Comparison of ENCODE assay signal across 20 cellular contexts in the genomic region with DNA sequence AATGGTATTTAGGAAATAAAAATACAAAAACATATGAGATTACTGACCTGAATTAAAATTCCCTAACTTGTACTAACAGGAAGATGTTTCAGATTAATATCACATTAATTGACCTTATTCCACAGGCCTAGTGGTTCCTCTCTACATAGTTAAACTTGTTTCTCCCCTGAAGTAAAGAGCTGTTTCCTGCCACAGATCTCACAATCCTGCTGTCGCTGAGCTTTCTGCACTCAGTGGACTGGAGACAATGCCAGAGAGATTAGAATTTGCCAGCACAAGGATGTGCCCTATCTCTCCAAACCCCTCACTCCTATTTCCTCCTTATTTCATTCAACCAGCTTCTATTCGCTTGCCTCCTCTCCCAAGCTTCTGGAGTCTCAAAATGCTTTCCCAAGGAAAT.
"Had no signal": no experiment of that assay in that cellular context is flagged by ENCODE, and none has a peak within 500 bp of the region (broad histone marks: within the 10 kb centered on the region; RNA-seq: fewer than 3 reads in every experiment).

No MANE protein-coding gene starts in this region.

- H3K4me1 Mint-ChIP-seq: activated B cell treated with CpG ODN at 0.5 μM for 24 hours; activated CD4-positive, alpha-beta T cell treated with anti-CD3 and anti-CD28 coated beads for 36 hours; stimulated activated memory B cell treated with anti-CD40 and anti-IgM and Interleukin-4, amounts not matched to agents 10 μg/mL and 1 μg/mL and 100 μg/mL, for 72 hours had no signal

- H3K27me3 Mint-ChIP-seq: activated B cell treated with CpG ODN at 0.5 μM for 24 hours; activated CD4-positive, alpha-beta T cell treated with anti-CD3 and anti-CD28 coated beads for 36 hours; activated naive CD8-positive, alpha-beta T cell treated with anti-CD3 and anti-CD28 coated beads for 36 hours; stimulated activated memory B cell treated with anti-CD40 and anti-IgM and Interleukin-4, amounts not matched to agents 10 μg/mL and 1 μg/mL and 100 μg/mL, for 72 hours had no signal

- H3K4me3 Mint-ChIP-seq: activated B cell treated with CpG ODN at 0.5 μM for 24 hours; activated CD4-positive, alpha-beta T cell treated with anti-CD3 and anti-CD28 coated beads for 36 hours; activated naive CD8-positive, alpha-beta T cell treated with anti-CD3 and anti-CD28 coated beads for 36 hours; activated T-cell treated with anti-CD3 and anti-CD28 coated beads, Interleukin-2, amount 50 U/mL, for 4 hours; natural killer cell; stimulated activated memory B cell treated with anti-CD40 and anti-IgM and Interleukin-4, amounts not matched to agents 10 μg/mL and 1 μg/mL and 100 μg/mL, for 72 hours had no signal

- H3K36me3 Mint-ChIP-seq: activated naive CD8-positive, alpha-beta T cell treated with anti-CD3 and anti-CD28 coated beads for 36 hours; natural killer cell had no signal

- H3K9me3 Mint-ChIP-seq: activated B cell treated with CpG ODN at 0.5 μM for 24 hours; activated naive CD8-positive, alpha-beta T cell treated with anti-CD3 and anti-CD28 coated beads for 36 hours; activated T-cell treated with anti-CD3 and anti-CD28 coated beads, Interleukin-2, amount 50 U/mL, for 4 hours; activated T-helper 2 cell treated with anti-CD3 and anti-CD28 coated beads, Interferon-gamma antibody, Interleukin-2, Interleukin-4, amounts not matched to agents 10 μg/mL and 5 μg/mL and 100 μg/mL, durations not matched to agents 14 hours and 24 hours and 36 hours; natural killer cell; stimulated activated memory B cell treated with anti-CD40 and anti-IgM and Interleukin-4, amounts not matched to agents 10 μg/mL and 1 μg/mL and 100 μg/mL, for 72 hours had no signal

- H3K27ac ChIP-seq: prostate gland, stomach, suprapubic skin, tibial nerve had no signal

- H3K9me3 ChIP-seq: prostate gland, stomach, suprapubic skin, tibial nerve had no signal

- H3K4me1 ChIP-seq: prostate gland, stomach, tibial nerve had no signal

- FAIRE-seq: bronchial epithelial cell, keratinocyte had no signal

- H3K27ac Mint-ChIP-seq: activated B cell treated with CpG ODN at 0.5 μM for 24 hours; activated CD4-positive, alpha-beta T cell treated with anti-CD3 and anti-CD28 coated beads for 36 hours; activated naive CD8-positive, alpha-beta T cell treated with anti-CD3 and anti-CD28 coated beads for 36 hours; activated T-helper 2 cell treated with anti-CD3 and anti-CD28 coated beads, Interferon-gamma antibody, Interleukin-2, Interleukin-4, amounts not matched to agents 10 μg/mL and 5 μg/mL and 100 μg/mL, durations not matched to agents 14 hours and 24 hours and 36 hours; natural killer cell; stimulated activated memory B cell treated with anti-CD40 and anti-IgM and Interleukin-4, amounts not matched to agents 10 μg/mL and 1 μg/mL and 100 μg/mL, for 72 hours had no signal

- DNase-seq: activated B cell treated with CpG ODN at 0.5 μM for 24 hours; activated CD4-positive, alpha-beta T cell treated with anti-CD3 and anti-CD28 coated beads for 36 hours; activated CD4-positive, alpha-beta T cell treated with anti-CD3 and anti-CD28 coated beads, Interleukin-2, amount 50 U/mL, for 48 hours; activated CD8-positive, alpha-beta memory T cell treated with anti-CD3 and anti-CD28 coated beads, Interleukin-2, amount 50 U/mL, for 48 hours; activated naive CD4-positive, alpha-beta T cell treated with Interleukin-2 at 50 U/mL for 16 hours; activated naive CD8-positive, alpha-beta T cell treated with anti-CD3 and anti-CD28 coated beads for 36 hours; activated T-cell treated with anti-CD3 and anti-CD28 coated beads, Interleukin-2, amount 50 U/mL, for 4 hours; erythroblast; natural killer cell; stimulated activated CD4-positive, alpha-beta T cell treated with anti-CD3 and anti-CD28 coated beads, Interleukin-1b, Interleukin-23, amount 100 ng/mL, for 48 hours; stomach; T-helper 9 cell had no signal

- H3K36me3 ChIP-seq: prostate gland, stomach, suprapubic skin, tibial nerve had no signal

- H3K27me3 ChIP-seq: stomach, suprapubic skin, tibial nerve had no signal

- H3K4me3 ChIP-seq: lung, prostate gland, stomach, suprapubic skin, tibial nerve had no signal

- ATAC-seq: activated CD4-positive, alpha-beta T cell treated with anti-CD3 and anti-CD28 coated beads for 36 hours; activated T-cell treated with anti-CD3 and anti-CD28 coated beads, Interleukin-2, amount 50 U/mL, for 4 hours; natural killer cell; stimulated activated memory B cell treated with anti-CD40 and anti-IgM and Interleukin-4, amounts not matched to agents 10 μg/mL and 1 μg/mL and 100 μg/mL, for 72 hours had no signal
